8 cellular contexts compared by ENCODE assay signal in genomic region chr5:89878140-89878570, GRCh38.
A peak's percentile ranks its signal among the peaks of the same experiment; 100 is the strongest.
DNase-seq lines count a peak whose midpoint lies in the region; ATAC-seq and TF ChIP-seq lines count a peak whose summit lies in the region.

No MANE protein-coding gene starts in this region.

- H3K27ac Mint-ChIP-seq in WTC11: no peak overlapping the region

- no peaks in the 10 kb centered on the region for H3K36me3 Mint-ChIP-seq in WTC11

- POLR2A ChIA-PET in WTC11 (lab: Charles Lee): no interaction called here

- H3K4me1 Mint-ChIP-seq in WTC11: peaks cover 4% of the 10 kb centered on the region; the same call in 1 of the 2 replicates

- no peak overlapping the region for H3K4me3 Mint-ChIP-seq in WTC11

- no peak for TF ChIP-seq CTCF in WTC11 (IDR thresholded peaks at IDR 0.05)

- peak; percentile 43 for ATAC-seq in WTC11
- no peak for ATAC-seq in GM19328 (IDR thresholded peaks at IDR 0.05; ENCODE audit: unreplicated experiment)

- CTCF ChIA-PET in WTC11 (lab: Charles Lee): no interaction called here

- DNase-seq in AG20443 (ENCODE audit: low spot score) (peak; percentile 61), WTC11 (ENCODE audit: low spot score) (no peak), iris pigment epithelial cell (ENCODE audit: low read depth) (peak; percentile 96), NCI-H82 (lab: John Stamatoyannopoulos, UW) (no peak), T-helper 9 cell (no peak), putamen (ENCODE audit: low spot score) (no peak)
- peak; percentile 2 for DNase-seq in Jurkat, Clone E6-1 (ENCODE audit: low read depth, low spot score)

- no peak overlapping the region for H3K4me3 ChIP-seq in Jurkat, Clone E6-1 (ENCODE audit: low read length)

- H3K9me3 Mint-ChIP-seq in WTC11: peaks cover 11% of the 10 kb centered on the region

- H3K27me3 Mint-ChIP-seq in WTC11 (ENCODE audit: low read depth): no peaks in the 10 kb centered on the region

TF ChIP-seq in WTC11, 78 proteins besides CTCF, POLR2A, EP300 and RAD21:
- TF ChIP-seq ZNF423 (CRISPR knock-in tag; IDR thresholded peaks at IDR 0.05) (no peak), NFYB (CRISPR knock-in tag; conservative IDR thresholded peaks at IDR 0.05; ENCODE audit: low read depth) (0 out of 2 replicates have a peak, but pooled peaks have one; percentile 34)
TF ChIP-seq in WTC11: peak in this region for 1.

Comparison
In these comparisons a context has a peak if more than half of its experiments do, and no peak if none do; other contexts are left out.
1. DNase-seq: peak in AG20443 (single experiment), Jurkat, Clone E6-1 (single experiment) and iris pigment epithelial cell (single experiment); none in WTC11 (single experiment), NCI-H82 (single experiment), T-helper 9 cell (single experiment) and putamen (single experiment).